ENCODE assay signal across 19 cellular contexts in the genomic region with DNA sequence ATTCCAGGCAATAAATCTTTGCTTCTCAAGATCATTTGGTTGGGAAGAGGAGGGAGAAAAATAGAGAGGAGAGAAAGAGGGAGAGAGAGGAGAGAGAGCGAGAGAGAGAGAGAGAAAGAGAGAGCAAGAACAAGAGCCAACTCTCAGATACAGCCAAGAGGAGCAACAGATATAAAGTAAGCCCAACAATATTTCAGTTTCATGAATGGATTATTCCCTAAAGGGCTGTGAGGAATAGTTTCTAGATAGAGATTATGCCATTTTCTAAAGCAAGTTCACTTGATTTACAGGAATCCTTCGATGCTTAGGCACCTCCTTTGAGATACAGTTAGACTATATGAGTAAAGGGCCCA.
A peak's percentile ranks its signal among the peaks of the same experiment; 100 is the strongest.
DNase-seq lines count a peak whose midpoint lies in the region; TF ChIP-seq lines count a peak whose summit lies in the region.
"Had no signal": no experiment of that assay in that cellular context is flagged by ENCODE, and none has a peak within 500 bp of the region (broad histone marks: within the 10 kb centered on the region; RNA-seq: fewer than 3 reads in every experiment).

No MANE protein-coding gene starts in this region.

- no peaks in the 10 kb centered on the region for H3K27me3 Mint-ChIP-seq in activated naive CD8-positive, alpha-beta T cell
- H3K27me3 Mint-ChIP-seq in activated naive CD8-positive, alpha-beta T cell treated with anti-CD3 and anti-CD28 coated beads for 36 hours: peaks cover 3% of the 10 kb centered on the region
- no peaks in the 10 kb centered on the region for H3K27me3 Mint-ChIP-seq in neural crest cell (ENCODE audit: low read depth)

- no peak for TF ChIP-seq POLR2A in uterus (IDR thresholded peaks at IDR 0.05)

- no peaks in the 10 kb centered on the region for H3K27me3 ChIP-seq in left ventricle myocardium inferior (ENCODE audit: low read depth)
- no peaks in the 10 kb centered on the region for H3K27me3 ChIP-seq in uterus
- H3K27me3 ChIP-seq: esophagus squamous epithelium had no signal

- H3K9me3 ChIP-seq in left ventricle myocardium inferior (replicated peaks) (no peaks in the 10 kb centered on the region), uterus (no peaks in the 10 kb centered on the region)
- H3K9me3 ChIP-seq: esophagus squamous epithelium had no signal

- peak overlapping the region; percentile 48 for H3K27ac ChIP-seq in left ventricle myocardium inferior (replicated peaks)
- peak overlapping the region; percentile 51 to 70 for H3K27ac ChIP-seq in uterus

- no peaks in the 10 kb centered on the region for H3K36me3 Mint-ChIP-seq in activated naive CD8-positive, alpha-beta T cell
- H3K36me3 Mint-ChIP-seq in activated naive CD8-positive, alpha-beta T cell treated with anti-CD3 and anti-CD28 coated beads for 36 hours: no peaks in the 10 kb centered on the region
- no peaks in the 10 kb centered on the region for H3K36me3 Mint-ChIP-seq in neural crest cell (ENCODE audit: low read depth)

- H3K36me3 ChIP-seq in left ventricle myocardium inferior (no peaks in the 10 kb centered on the region), uterus (no peaks in the 10 kb centered on the region)
- H3K36me3 ChIP-seq: esophagus squamous epithelium had no signal

- no peak overlapping the region for H3K4me3 Mint-ChIP-seq in activated naive CD8-positive, alpha-beta T cell
- no peak overlapping the region for H3K4me3 Mint-ChIP-seq in activated naive CD8-positive, alpha-beta T cell treated with anti-CD3 and anti-CD28 coated beads for 36 hours
- H3K4me3 Mint-ChIP-seq in neural crest cell: no peak overlapping the region

- peak overlapping the region; percentile 52 for H3K27ac Mint-ChIP-seq in activated naive CD8-positive, alpha-beta T cell
- H3K27ac Mint-ChIP-seq in activated naive CD8-positive, alpha-beta T cell treated with anti-CD3 and anti-CD28 coated beads for 36 hours: no peak overlapping the region
- H3K27ac Mint-ChIP-seq in neural crest cell (ENCODE audit: unreplicated experiment): peak overlapping the region; percentile 60

- TF ChIP-seq CTCF in left ventricle myocardium inferior (IDR thresholded peaks at IDR 0.05; ENCODE audit: borderline replicate concordance) (no peak), neural crest cell (conservative IDR thresholded peaks at IDR 0.05) (no peak), uterus (IDR thresholded peaks at IDR 0.05) (no peak)

- no peak for DNase-seq in activated naive CD8-positive, alpha-beta T cell treated with anti-CD3 and anti-CD28 coated beads for 36 hours
- DNase-seq in left ventricle myocardium inferior: no peak
- DNase-seq in neural crest cell (ENCODE audit: low read depth, low spot score): no peak
- DNase-seq in uterus: no peak
- DNase-seq in 8988T: no peak
- DNase-seq in kidney glomerular epithelial cell (lab: John Stamatoyannopoulos, UW): no peak
- no peak for DNase-seq in activated gamma-delta T cell treated with Interleukin-2 at 50 U/mL for 16 hours
- DNase-seq: activated CD8-positive, alpha-beta memory T cell treated with anti-CD3 and anti-CD28 coated beads, Interleukin-2, amount 50 U/mL, for 4 hours; activated effector memory CD4-positive, alpha-beta T cell treated with Interleukin-2 at 50 U/mL for 16 hours; amniotic stem cell; cerebellar nuclear complex; effector memory CD4-positive, alpha-beta T cell; esophagus squamous epithelium; mesendoderm; NCI-H1105 treated with DMSO at 0.1 percent for 48 hours; NCI-H524 treated with DMSO at 0.1 percent for 48 hours; stimulated activated CD4-positive, alpha-beta T cell treated with anti-CD3 and anti-CD28 coated beads, Interleukin-15, amount 100 ng/mL, for 24 hours; SW 1271 had no signal

- peaks cover 4% of the 10 kb centered on the region for H3K9me3 Mint-ChIP-seq in activated naive CD8-positive, alpha-beta T cell (ENCODE audit: low read depth)
- peaks cover 6% of the 10 kb centered on the region for H3K9me3 Mint-ChIP-seq in activated naive CD8-positive, alpha-beta T cell treated with anti-CD3 and anti-CD28 coated beads for 36 hours
- peaks cover 5% of the 10 kb centered on the region for H3K9me3 Mint-ChIP-seq in neural crest cell

- peaks cover 5% of the 10 kb centered on the region for H3K4me1 Mint-ChIP-seq in activated naive CD8-positive, alpha-beta T cell (ENCODE audit: low read depth)
- peaks cover 12% of the 10 kb centered on the region for H3K4me1 Mint-ChIP-seq in activated naive CD8-positive, alpha-beta T cell treated with anti-CD3 and anti-CD28 coated beads for 36 hours
- H3K4me1 Mint-ChIP-seq in neural crest cell: peaks cover 32% of the 10 kb centered on the region

- intact Hi-C loops in left ventricle myocardium inferior (cut with micrococcal nuclease) (no loop called here), uterus (cut with DNase I; ENCODE audit: low total_unique reads) (no loop called here)

- H3K4me1 ChIP-seq in left ventricle myocardium inferior: peaks cover 31% of the 10 kb centered on the region
- peaks cover 0 to 7% of the 10 kb centered on the region in 2 donors for H3K4me1 ChIP-seq in uterus

- H3K4me3 ChIP-seq in left ventricle myocardium inferior (no peak overlapping the region), uterus (no peak overlapping the region)
- H3K4me3 ChIP-seq: esophagus squamous epithelium had no signal
